Comparison of ENCODE assay signal across 9 cellular contexts in genomic region chr1:116737855-116738318, GRCh38. TPM values are rescaled to one million over a fixed set of nuclear protein-coding genes. Genes with fewer than 3 reads are reported as not detected.
DNase-seq lines count a peak whose midpoint lies in the region; ATAC-seq and TF ChIP-seq lines count a peak whose summit lies in the region.
"Had no signal": no experiment of that assay in that cellular context is flagged by ENCODE, and none has a peak within 500 bp of the region (broad histone marks: within the 10 kb centered on the region; RNA-seq: fewer than 3 reads in every experiment).

No MANE protein-coding gene starts in this region.

- no peak for TF ChIP-seq CTCF in mesothelial cell of epicardium (IDR thresholded peaks at IDR 0.05; ENCODE audit: unreplicated experiment)

- peak overlapping the region; percentile 97 to 98 for H3K27ac Mint-ChIP-seq in effector memory CD8-positive, alpha-beta T cell
- no peak overlapping the region for H3K27ac Mint-ChIP-seq in mesothelial cell of epicardium

- no peaks in the 10 kb centered on the region for H3K27me3 Mint-ChIP-seq in effector memory CD8-positive, alpha-beta T cell
- H3K27me3 Mint-ChIP-seq in mesothelial cell of epicardium (ENCODE audit: low read depth) = no peaks in the 10 kb centered on the region

- H3K4me3 Mint-ChIP-seq in effector memory CD8-positive, alpha-beta T cell = peak overlapping the region; percentile 73 to 75
- no peak overlapping the region for H3K4me3 Mint-ChIP-seq in mesothelial cell of epicardium

- no peaks in the 10 kb centered on the region for H3K9me3 Mint-ChIP-seq in effector memory CD8-positive, alpha-beta T cell
- peaks cover 2% of the 10 kb centered on the region for H3K9me3 Mint-ChIP-seq in mesothelial cell of epicardium

- H3K4me1 Mint-ChIP-seq in effector memory CD8-positive, alpha-beta T cell (ENCODE audit: low read depth in 2 of 2) = peaks cover 43 to 46% of the 10 kb centered on the region in 2 donors
- H3K4me1 Mint-ChIP-seq in mesothelial cell of epicardium = peaks cover 9% of the 10 kb centered on the region

- H3K36me3 Mint-ChIP-seq in effector memory CD8-positive, alpha-beta T cell (ENCODE audit: insufficient read depth) = peaks cover 19% of the 10 kb centered on the region
- H3K36me3 Mint-ChIP-seq in mesothelial cell of epicardium = peaks cover 1% of the 10 kb centered on the region

- peak; percentile 35 for DNase-seq in CD1c-positive myeloid dendritic cell (ENCODE audit: extremely low spot score)
- DNase-seq in T-helper 1 cell = peak in 4 of 5 donors; percentile 18 to 72 (median 29)
- DNase-seq in effector memory CD8-positive, alpha-beta T cell = no peak
- DNase-seq in NCI-H187 (lab: John Stamatoyannopoulos, UW) = no peak
- no peak for DNase-seq in mesothelial cell of epicardium (ENCODE audit: low spot score in 2 of 2, unreplicated experiment in 2 of 2)
- DNase-seq in DMS53 (lab: John Stamatoyannopoulos, UW) = no peak

- ATAC-seq in GM21528 (IDR thresholded peaks at IDR 0.05; ENCODE audit: low FRiP score, unreplicated experiment) (peak; percentile 17), HG03135 (IDR thresholded peaks at IDR 0.05; ENCODE audit: unreplicated experiment) (no peak)
- ATAC-seq in effector memory CD8-positive, alpha-beta T cell (replicated peaks) = peak; percentile 8

RNA-seq across cellular contexts. Expression of gene CD2, which starts 16.3 kb away (rescaled TPM):
- not detected in 3 replicates for total RNA-seq in mesothelial cell of epicardium
- total RNA-seq: LHCN-M2 had no signal

Comparison
In these comparisons a context has a peak if more than half of its experiments do, and no peak if none do; other contexts are left out.
1. DNase-seq: peak in CD1c-positive myeloid dendritic cell (single experiment) and T-helper 1 cell (4 of 5); none in effector memory CD8-positive, alpha-beta T cell (0 of 3), NCI-H187 (0 of 2), mesothelial cell of epicardium (0 of 2) and DMS53 (single experiment).